In genomic region chrX:19785647-19786046, GRCh38 we compare ENCODE assay signal across 17 cellular contexts.
DNase-seq lines count a peak whose midpoint lies in the region; ATAC-seq lines count a peak whose summit lies in the region.
"Had no signal": no experiment of that assay in that cellular context is flagged by ENCODE, and none has a peak within 500 bp of the region (broad histone marks: within the 10 kb centered on the region; RNA-seq: fewer than 3 reads in every experiment).

No MANE protein-coding gene starts in this region.

- no peak overlapping the region for H3K27ac ChIP-seq in effector memory CD4-positive, alpha-beta T cell (ENCODE audit: insufficient read depth, low read length, poor library complexity, severe bottlenecking)
- H3K27ac ChIP-seq: neural progenitor cell had no signal

- H3K4me1 Mint-ChIP-seq in activated T-cell treated with anti-CD3 and anti-CD28 coated beads, Interleukin-2, amount 50 U/mL, for 4 hours (ENCODE audit: low read depth), result peaks cover 66% of the 10 kb centered on the region
- peaks cover 58 to 74% of the 10 kb centered on the region in 2 donors for H3K4me1 Mint-ChIP-seq in immature natural killer cell
- H3K4me1 Mint-ChIP-seq: neural progenitor cell had no signal

- DNase-seq in stimulated activated naive CD4-positive, alpha-beta T cell treated with Interleukin-2 at 50 U/mL for 16 hours (lab: John Stamatoyannopoulos, UW), result peak; percentile 56
- DNase-seq in stimulated activated naive CD4-positive, alpha-beta T cell (lab: John Stamatoyannopoulos, UW), result no peak
- DNase-seq in activated T-cell treated with anti-CD3 and anti-CD28 coated beads, Interleukin-2, amount 50 U/mL, for 4 hours, result no peak
- DNase-seq in immature natural killer cell (no peak), G401 (ENCODE audit: low spot score) (no peak), EL (no peak), NCI-H1436 treated with DMSO at 0.1 percent for 48 hours (lab: John Stamatoyannopoulos, UW) (no peak)
- DNase-seq in effector memory CD4-positive, alpha-beta T cell, result no peak
- DNase-seq: activated B cell treated with CpG ODN at 0.5 μM for 24 hours, amygdala, IMR-90, NCI-H1105 treated with DMSO at 0.1 percent for 48 hours, retina, SW 1271 had no signal

- H3K4me1 ChIP-seq in effector memory CD4-positive, alpha-beta T cell (ENCODE audit: control insufficient read depth, insufficient read depth, low read length, poor library complexity, severe bottlenecking), result peaks cover 5% of the 10 kb centered on the region
- H3K4me1 ChIP-seq: neural progenitor cell had no signal

- H3K36me3 ChIP-seq in effector memory CD4-positive, alpha-beta T cell (ENCODE audit: control insufficient read depth, insufficient read depth, low read length), result no peaks in the 10 kb centered on the region
- H3K36me3 ChIP-seq: neural progenitor cell had no signal

- ATAC-seq in activated T-cell treated with anti-CD3 and anti-CD28 coated beads, Interleukin-2, amount 50 U/mL, for 4 hours, result peak; percentile 95 to 98
- ATAC-seq: Panc1 had no signal

- H3K27me3 ChIP-seq in effector memory CD4-positive, alpha-beta T cell (replicated peaks; ENCODE audit: control insufficient read depth, insufficient read depth, low read length, poor library complexity, severe bottlenecking), result no peaks in the 10 kb centered on the region
- H3K27me3 ChIP-seq: neural progenitor cell had no signal

- no peak overlapping the region for H3K4me3 Mint-ChIP-seq in activated T-cell treated with anti-CD3 and anti-CD28 coated beads, Interleukin-2, amount 50 U/mL, for 4 hours
- peak overlapping the region in 4 of 5 donors; percentile 26 to 60 (median 36) for H3K4me3 Mint-ChIP-seq in immature natural killer cell
- H3K4me3 Mint-ChIP-seq: activated B cell treated with CpG ODN at 0.5 μM for 24 hours, memory B cell, neural progenitor cell had no signal

- H3K36me3 Mint-ChIP-seq in activated T-cell treated with anti-CD3 and anti-CD28 coated beads, Interleukin-2, amount 50 U/mL, for 4 hours (ENCODE audit: insufficient read depth), result peaks cover 12% of the 10 kb centered on the region
- H3K36me3 Mint-ChIP-seq in immature natural killer cell, result peaks cover 0 to 4% (median 0%) of the 10 kb centered on the region in 3 donors
- H3K36me3 Mint-ChIP-seq: neural progenitor cell had no signal

- peak overlapping the region in 5 of 6 donors; percentile 14 to 69 (median 51) for H3K27ac Mint-ChIP-seq in immature natural killer cell
- H3K27ac Mint-ChIP-seq: activated B cell treated with CpG ODN at 0.5 μM for 24 hours, memory B cell, neural progenitor cell had no signal

- in situ Hi-C loops in G401 (cut with HindIII; ENCODE audit: low sequenced_read_pairs), result no loop called here

- H3K9me3 ChIP-seq in effector memory CD4-positive, alpha-beta T cell (ENCODE audit: control insufficient read depth, low read length), result no peaks in the 10 kb centered on the region

- H3K27me3 Mint-ChIP-seq in activated T-cell treated with anti-CD3 and anti-CD28 coated beads, Interleukin-2, amount 50 U/mL, for 4 hours (ENCODE audit: low read depth), result no peaks in the 10 kb centered on the region
- H3K27me3 Mint-ChIP-seq in immature natural killer cell (ENCODE audit: low read depth in 3 of 3), result peaks cover 0 to 3% (median 1%) of the 10 kb centered on the region in 3 donors
- H3K27me3 Mint-ChIP-seq: activated B cell treated with CpG ODN at 0.5 μM for 24 hours, memory B cell had no signal

- H3K4me3 ChIP-seq in effector memory CD4-positive, alpha-beta T cell (ENCODE audit: insufficient read depth, low read depth, low read length, poor library complexity, severe bottlenecking), result no peak overlapping the region
- H3K4me3 ChIP-seq: neural progenitor cell had no signal

- H3K9me3 Mint-ChIP-seq in activated T-cell treated with anti-CD3 and anti-CD28 coated beads, Interleukin-2, amount 50 U/mL, for 4 hours, result no peaks in the 10 kb centered on the region
- H3K9me3 Mint-ChIP-seq in immature natural killer cell, result no peaks in the 10 kb centered on the region
- H3K9me3 Mint-ChIP-seq: activated B cell treated with CpG ODN at 0.5 μM for 24 hours, memory B cell had no signal
